ENCODE assay signal across 8 cellular contexts in genomic region chr16:70380205-70380918, GRCh38. TPM values are rescaled to one million over a fixed set of nuclear protein-coding genes. Genes with fewer than 3 reads are reported as not detected.
DNase-seq lines count a peak whose midpoint lies in the region; ATAC-seq and TF ChIP-seq lines count a peak whose summit lies in the region.

No MANE protein-coding gene starts in this region.

- ATAC-seq in GM18909 (IDR thresholded peaks at IDR 0.05; ENCODE audit: poor library complexity, unreplicated experiment) (peak; percentile 19), HG03442 (IDR thresholded peaks at IDR 0.05; ENCODE audit: unreplicated experiment) (peak; percentile 18), left cardiac atrium (peak; percentile 41 to 55)
- peak; percentile 41 to 50 for ATAC-seq in activated naive CD4-positive, alpha-beta T cell treated with anti-CD3 and anti-CD28 coated beads, Interleukin-2, amount 50 U/mL, for 72 hours

- in situ Hi-C loops in SK-MEL-5 (cut with HindIII; ENCODE audit: low pct_unique_long_range_greater_than_20kb, low sequenced_read_pairs) = no loop called here

- DNase-seq in AG08395 (ENCODE audit: low spot score) (peak; percentile 84), SK-MEL-5 (ENCODE audit: low read depth, low spot score) (peak; percentile 44), left cardiac atrium (peak; percentile 65), uterus (peak; percentile 33 to 52)
- peak; percentile 77 to 83 for DNase-seq in activated naive CD4-positive, alpha-beta T cell treated with anti-CD3 and anti-CD28 coated beads, Interleukin-2, amount 50 U/mL, for 72 hours (ENCODE audit: low spot score in 2 of 2)

- H3K9ac ChIP-seq in rectal smooth muscle tissue (ENCODE audit: low read length) = peak overlapping the region; percentile 29

- H3K27me3 ChIP-seq in rectal smooth muscle tissue (ENCODE audit: control insufficient read depth, insufficient read depth, low read length) (no peaks in the 10 kb centered on the region), uterus (no peaks in the 10 kb centered on the region)

- TF ChIP-seq CTCF in uterus (IDR thresholded peaks at IDR 0.05) = no peak

- H3K27ac Mint-ChIP-seq in activated naive CD4-positive, alpha-beta T cell treated with anti-CD3 and anti-CD28 coated beads, Interleukin-2, amount 50 U/mL, for 72 hours = peak overlapping the region; percentile 91 to 93

- H3K36me3 ChIP-seq in rectal smooth muscle tissue (ENCODE audit: control insufficient read depth, insufficient read depth, low read length) (peaks cover 2% of the 10 kb centered on the region), uterus (no peaks in the 10 kb centered on the region)

- H3K9me3 ChIP-seq in uterus = no peaks in the 10 kb centered on the region

- peak overlapping the region; percentile 53 for H3K27ac ChIP-seq in rectal smooth muscle tissue (ENCODE audit: low read depth, low read length)
- H3K27ac ChIP-seq in uterus = peak overlapping the region; percentile 75 to 83

- intact Hi-C loops in left cardiac atrium (cut with DNase I) (loop anchor here (5.0 to 10.0 kb wide), 2 partner anchors 54 to 57 kb away; partner anchors contain the start of gene ST3GAL2 (in 2 of the 2)), uterus (cut with DNase I; ENCODE audit: low total_unique reads) (loop anchor here (10.0 kb wide), 1 partner anchor 54 kb away; the partner anchor contains the start of gene ST3GAL2)

- peak overlapping the region; percentile 66 for H3K4me3 ChIP-seq in rectal smooth muscle tissue (ENCODE audit: low read length)
- peak overlapping the region; percentile 65 to 66 for H3K4me3 ChIP-seq in uterus

- TF ChIP-seq POLR2A in uterus (IDR thresholded peaks at IDR 0.05) = no peak

- peaks cover 0 to 13% of the 10 kb centered on the region in 2 donors for H3K36me3 Mint-ChIP-seq in activated naive CD4-positive, alpha-beta T cell treated with anti-CD3 and anti-CD28 coated beads, Interleukin-2, amount 50 U/mL, for 72 hours

- no peaks in the 10 kb centered on the region for H3K9me3 Mint-ChIP-seq in activated naive CD4-positive, alpha-beta T cell treated with anti-CD3 and anti-CD28 coated beads, Interleukin-2, amount 50 U/mL, for 72 hours

- peaks cover 2% of the 10 kb centered on the region for H3K4me1 ChIP-seq in rectal smooth muscle tissue (ENCODE audit: control insufficient read depth, insufficient read depth, low read length)
- no peaks in the 10 kb centered on the region for H3K4me1 ChIP-seq in uterus

RNA-seq across cellular contexts. Expression of gene DDX19A, which starts 33.7 kb away (rescaled TPM):
- total RNA-seq in SK-MEL-5 (2014; rRNA removed; shearing (Covaris generic)) = 51.5 and 59.3 TPM in 2 replicates
- polyA plus RNA-seq in SK-MEL-5 (2015; cell fraction: cytosol; rRNA removed) = 45.8 and 51.5 TPM in 2 replicates
- 23.3 and 36.0 TPM in 2 replicates for polyA plus RNA-seq in SK-MEL-5 (2015; cell fraction: nucleus; rRNA removed)
- 10 to 100 TPM; 41.7 to 55.2 TPM for total RNA-seq in activated naive CD4-positive, alpha-beta T cell treated with anti-CD3 and anti-CD28 coated beads, Interleukin-2, amount 50 U/mL, for 72 hours
- total RNA-seq in left cardiac atrium (10 to 100 TPM; 22.9 to 26.2 TPM), uterus (100 to 1,000 TPM in 1 of 4 donors, 10 to 100 TPM in 3; 12.1 to 126 (median 41.9) TPM)

RNA-seq across cellular contexts. Expression of gene ST3GAL2, which starts 58.5 kb away (rescaled TPM):
- total RNA-seq in SK-MEL-5 (2014; rRNA removed; shearing (Covaris generic)) = 13.7 and 18.5 TPM in 2 replicates
- polyA plus RNA-seq in SK-MEL-5 (2015; cell fraction: cytosol; rRNA removed) = 30.4 and 30.5 TPM in 2 replicates
- polyA plus RNA-seq in SK-MEL-5 (2015; cell fraction: nucleus; rRNA removed) = 8.6 and 9.6 TPM in 2 replicates
- total RNA-seq in activated naive CD4-positive, alpha-beta T cell treated with anti-CD3 and anti-CD28 coated beads, Interleukin-2, amount 50 U/mL, for 72 hours = 10 to 100 TPM; 13.9 to 18.2 TPM
- total RNA-seq in left cardiac atrium = 10 to 100 TPM; 21.1 to 23.5 TPM
- 10 to 100 TPM in 2 of 4 donors, 1 to 10 TPM in 2; 6.2 to 57.9 (median 27.5) TPM for total RNA-seq in uterus

Comparison
In these comparisons a context has a peak if more than half of its experiments do, and no peak if none do; other contexts are left out.
1. Peak in every context shown above with its lines: DNase-seq, ATAC-seq, H3K4me3 ChIP-seq and H3K27ac ChIP-seq.